Comparison of ENCODE assay signal across 11 cellular contexts in the genomic region with DNA sequence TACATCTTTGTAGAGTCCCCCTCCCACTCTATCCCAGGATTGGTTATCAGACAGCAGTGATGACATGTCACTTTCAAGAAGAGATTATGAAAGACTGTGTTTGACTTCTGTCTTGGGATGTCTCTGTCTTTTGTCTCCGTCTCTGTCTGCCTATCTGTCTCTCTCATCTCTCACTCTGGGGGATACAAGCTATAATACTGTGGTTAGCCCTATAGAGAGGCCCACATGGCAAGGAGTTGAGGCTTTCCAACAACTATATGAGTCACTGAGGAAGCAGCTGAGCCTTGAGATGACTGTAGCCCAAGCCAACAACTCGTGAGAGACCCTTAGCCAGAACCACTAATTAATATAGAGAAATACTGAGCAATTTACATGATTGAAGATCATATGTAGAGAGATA.
A peak's percentile ranks its signal among the peaks of the same experiment; 100 is the strongest.
DNase-seq lines count a peak whose midpoint lies in the region; ATAC-seq and FAIRE-seq lines count a peak whose summit lies in the region.
"Had no signal": no experiment of that assay in that cellular context is flagged by ENCODE, and none has a peak within 500 bp of the region (broad histone marks: within the 10 kb centered on the region; RNA-seq: fewer than 3 reads in every experiment).

No MANE protein-coding gene starts in this region.

- peak; percentile 19 to 47 for DNase-seq in activated T-cell treated with anti-CD3 and anti-CD28 coated beads, Interleukin-2, amount 50 U/mL, for 72 hours
- DNase-seq in activated T-cell treated with anti-CD3 and anti-CD28 coated beads for 4 hours, result no peak
- peak; percentile 74 for DNase-seq in RPMI7951 (ENCODE audit: low read depth)
- no peak for DNase-seq in stimulated activated effector memory CD8-positive, alpha-beta T cell treated with anti-CD3 and anti-CD28 coated beads, Interleukin-12 subunit alpha, Interleukin-12 subunit beta, amount 100 ng/mL, for 72 hours (ENCODE audit: low spot score in 2 of 2)
- DNase-seq in HTR-8/SVneo (ENCODE audit: insufficient read length, low spot score), result no peak
- no peak for DNase-seq in GF-D8 (lab: John Stamatoyannopoulos, UW)
- no peak for DNase-seq in activated effector memory CD4-positive, alpha-beta T cell treated with anti-CD3 and anti-CD28 coated beads, Interleukin-2, amount 50 U/mL, for 16 hours
- DNase-seq: naive thymus-derived CD8-positive, alpha-beta T cell had no signal

- peak overlapping the region; percentile 94 for H3K27ac Mint-ChIP-seq in activated T-cell treated with anti-CD3 and anti-CD28 coated beads, Interleukin-2, amount 50 U/mL, for 72 hours
- H3K27ac Mint-ChIP-seq in stimulated activated effector memory CD8-positive, alpha-beta T cell treated with anti-CD3 and anti-CD28 coated beads, Interleukin-12 subunit alpha, Interleukin-12 subunit beta, amount 100 ng/mL, for 72 hours, result peak overlapping the region; percentile 7
- H3K27ac Mint-ChIP-seq: naive thymus-derived CD8-positive, alpha-beta T cell had no signal

- no peak for FAIRE-seq in HTR-8/SVneo (lab: Jason Lieb, UNC)
- FAIRE-seq: G401.6, TTC549 had no signal

- H3K4me3 Mint-ChIP-seq in activated T-cell treated with anti-CD3 and anti-CD28 coated beads, Interleukin-2, amount 50 U/mL, for 72 hours, result peak overlapping the region; percentile 60 to 77
- no peak overlapping the region for H3K4me3 Mint-ChIP-seq in stimulated activated effector memory CD8-positive, alpha-beta T cell treated with anti-CD3 and anti-CD28 coated beads, Interleukin-12 subunit alpha, Interleukin-12 subunit beta, amount 100 ng/mL, for 72 hours
- H3K4me3 Mint-ChIP-seq: naive thymus-derived CD8-positive, alpha-beta T cell had no signal

- peak; percentile 74 to 80 for ATAC-seq in activated T-cell treated with anti-CD3 and anti-CD28 coated beads, Interleukin-2, amount 50 U/mL, for 72 hours (replicated peaks in 1 of 2)
- peak; percentile 83 for ATAC-seq in HG02852 (IDR thresholded peaks at IDR 0.05; ENCODE audit: unreplicated experiment)
- peak; percentile 82 for ATAC-seq in stimulated activated effector memory CD8-positive, alpha-beta T cell treated with anti-CD3 and anti-CD28 coated beads, Interleukin-12 subunit alpha, Interleukin-12 subunit beta, amount 100 ng/mL, for 72 hours
- ATAC-seq: naive thymus-derived CD8-positive, alpha-beta T cell had no signal

- no peaks in the 10 kb centered on the region for H3K9me3 Mint-ChIP-seq in activated T-cell treated with anti-CD3 and anti-CD28 coated beads, Interleukin-2, amount 50 U/mL, for 72 hours
- peaks cover 6% of the 10 kb centered on the region for H3K9me3 Mint-ChIP-seq in stimulated activated effector memory CD8-positive, alpha-beta T cell treated with anti-CD3 and anti-CD28 coated beads, Interleukin-12 subunit alpha, Interleukin-12 subunit beta, amount 100 ng/mL, for 72 hours

- peaks cover 43% of the 10 kb centered on the region for H3K27me3 Mint-ChIP-seq in activated T-cell treated with anti-CD3 and anti-CD28 coated beads, Interleukin-2, amount 50 U/mL, for 72 hours (ENCODE audit: low read depth)

- peaks cover 21% of the 10 kb centered on the region for H3K4me1 Mint-ChIP-seq in activated T-cell treated with anti-CD3 and anti-CD28 coated beads, Interleukin-2, amount 50 U/mL, for 72 hours (ENCODE audit: low read depth)
- H3K4me1 Mint-ChIP-seq in stimulated activated effector memory CD8-positive, alpha-beta T cell treated with anti-CD3 and anti-CD28 coated beads, Interleukin-12 subunit alpha, Interleukin-12 subunit beta, amount 100 ng/mL, for 72 hours, result no peaks in the 10 kb centered on the region
- H3K4me1 Mint-ChIP-seq: naive thymus-derived CD8-positive, alpha-beta T cell had no signal

- peaks cover 0 to 2% of the 10 kb centered on the region in 2 donors for H3K36me3 Mint-ChIP-seq in activated T-cell treated with anti-CD3 and anti-CD28 coated beads, Interleukin-2, amount 50 U/mL, for 72 hours (ENCODE audit: insufficient read depth in 2 of 2)
- no peaks in the 10 kb centered on the region for H3K36me3 Mint-ChIP-seq in stimulated activated effector memory CD8-positive, alpha-beta T cell treated with anti-CD3 and anti-CD28 coated beads, Interleukin-12 subunit alpha, Interleukin-12 subunit beta, amount 100 ng/mL, for 72 hours
- H3K36me3 Mint-ChIP-seq: naive thymus-derived CD8-positive, alpha-beta T cell had no signal

Comparison
In these comparisons a context has a peak if more than half of its experiments do, and no peak if none do; other contexts are left out.
1. DNase-seq: peak in activated T-cell treated with anti-CD3 and anti-CD28 coated beads, Interleukin-2, amount 50 U/mL, for 72 hours (2 of 2) and RPMI7951 (single experiment); none in activated T-cell treated with anti-CD3 and anti-CD28 coated beads for 4 hours (single experiment), stimulated activated effector memory CD8-positive, alpha-beta T cell treated with anti-CD3 and anti-CD28 coated beads, Interleukin-12 subunit alpha, Interleukin-12 subunit beta, amount 100 ng/mL, for 72 hours (0 of 2), HTR-8/SVneo (single experiment), GF-D8 (single experiment) and activated effector memory CD4-positive, alpha-beta T cell treated with anti-CD3 and anti-CD28 coated beads, Interleukin-2, amount 50 U/mL, for 16 hours (single experiment).
2. Peak in every context shown above with its lines, with median percentiles within 50 percentile points of each other: ATAC-seq.